Comparison of ENCODE assay signal across 19 cellular contexts in the genomic region with DNA sequence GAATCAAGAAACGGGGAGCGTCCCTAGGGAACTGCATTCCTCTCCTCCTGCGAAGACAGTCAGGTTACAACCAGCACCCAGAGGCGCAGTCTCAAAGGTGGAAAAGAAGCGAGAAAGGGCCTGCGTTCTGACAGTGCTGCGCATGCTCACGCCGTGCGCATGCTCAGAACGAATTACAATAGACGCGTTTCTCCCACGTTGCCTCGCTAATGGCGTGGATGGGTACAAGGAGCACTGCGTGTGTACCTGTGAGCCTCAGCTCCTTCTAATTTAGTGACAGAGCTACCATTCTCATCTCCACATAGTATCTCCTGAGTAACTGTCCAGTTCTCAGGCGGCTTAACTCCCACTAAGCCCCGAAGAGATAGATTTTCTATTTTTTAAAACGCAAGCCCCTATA.
DNase-seq lines count a peak whose midpoint lies in the region; ATAC-seq and TF ChIP-seq lines count a peak whose summit lies in the region.
"Had no signal": no experiment of that assay in that cellular context is flagged by ENCODE, and none has a peak within 500 bp of the region (broad histone marks: within the 10 kb centered on the region; RNA-seq: fewer than 3 reads in every experiment).

No MANE protein-coding gene starts in this region.

- TF ChIP-seq POLR2A in testis (IDR thresholded peaks at IDR 0.05), result no peak

- no peaks in the 10 kb centered on the region for H3K27me3 ChIP-seq in testis

- no peak for ATAC-seq in HG02870 (IDR thresholded peaks at IDR 0.05; ENCODE audit: unreplicated experiment)
- no peak for ATAC-seq in left lobe of liver
- ATAC-seq: A549, GM23338 had no signal

- no peak overlapping the region for H3K27ac ChIP-seq in testis
- H3K27ac ChIP-seq: 22Rv1, A549, C4-2B had no signal

- H3K4me1 ChIP-seq in testis, result no peaks in the 10 kb centered on the region
- H3K4me1 ChIP-seq: A549, Caco-2 had no signal

- WGBS in testis, 2 donors, result 80 to 83% methylated on average over 20 of the region's 20 CpGs

- TF ChIP-seq CTCF in epithelial cell of proximal tubule (conservative IDR thresholded peaks at IDR 0.05; ENCODE audit: low read depth, low read length) (no peak), testis (IDR thresholded peaks at IDR 0.05) (no peak)

- peak; percentile 6 for DNase-seq in NCI-H82 (lab: John Stamatoyannopoulos, UW)
- no peak for DNase-seq in NCI-H82 treated with DMSO at 0.1 percent for 48 hours (lab: John Stamatoyannopoulos, UW; ENCODE audit: unreplicated experiment)
- DNase-seq in epithelial cell of proximal tubule (ENCODE audit: low read depth), result no peak
- DNase-seq in testis, result peak; percentile 63
- no peak for DNase-seq in left lobe of liver (ENCODE audit: low spot score)
- DNase-seq in activated T-cell treated with anti-CD3 and anti-CD28 coated beads for 4 hours, result no peak
- DNase-seq: AML-193; Caco-2; CD4-positive, alpha-beta T cell; DMS153; DMS79; GF-D8; HCEC 1CT; IMR-90 had no signal

- intact Hi-C loops in testis (cut with DNase I; ENCODE audit: low total_unique reads), result no loop called here

- H3K9me3 ChIP-seq in testis, result no peaks in the 10 kb centered on the region
- H3K9me3 ChIP-seq: A549, Caco-2 had no signal

- H3K4me3 ChIP-seq in epithelial cell of proximal tubule (ENCODE audit: low read depth, low read length), result peak overlapping the region; percentile 29
- peak overlapping the region; percentile 18 to 38 for H3K4me3 ChIP-seq in testis
- H3K4me3 ChIP-seq: A549, GM23338 had no signal

- H3K36me3 ChIP-seq in testis (ENCODE audit: low read depth, missing control alignments), result no peaks in the 10 kb centered on the region

Comparison
In these comparisons a context has a peak if more than half of its experiments do, and no peak if none do; other contexts are left out.
1. DNase-seq: peak in NCI-H82 (single experiment) and testis (single experiment); none in NCI-H82 treated with DMSO at 0.1 percent for 48 hours (single experiment), epithelial cell of proximal tubule (single experiment), left lobe of liver (single experiment) and activated T-cell treated with anti-CD3 and anti-CD28 coated beads for 4 hours (single experiment).